Comparison of ENCODE assay signal across 9 cellular contexts in genomic region chr21:20971296-20971921, GRCh38. TPM values are rescaled to one million over a fixed set of nuclear protein-coding genes. Genes with fewer than 3 reads are reported as not detected.
A peak's percentile ranks its signal among the peaks of the same experiment; 100 is the strongest.
DNase-seq lines count a peak whose midpoint lies in the region; ATAC-seq and TF ChIP-seq lines count a peak whose summit lies in the region.
"Had no signal": no experiment of that assay in that cellular context is flagged by ENCODE, and none has a peak within 500 bp of the region (broad histone marks: within the 10 kb centered on the region; RNA-seq: fewer than 3 reads in every experiment).

No MANE protein-coding gene starts in this region.

- POLR2A ChIA-PET in OCI-LY7 (lab: Charles Lee): interaction anchor here (0.5 to 1.3 kb wide), 4 partner anchors 14 to 1975 kb away, joined by 3 read pairs; no protein-coding TSS in a partner anchor

- H3K27ac ChIP-seq in OCI-LY7 (ENCODE audit: low read depth, low read length, poor library complexity, severe bottlenecking): no peak overlapping the region
- peak overlapping the region; percentile 82 for H3K27ac ChIP-seq in cingulate gyrus (ENCODE audit: low read depth, low read length)
- H3K27ac ChIP-seq in mesenchymal stem cell (ENCODE audit: low read length, poor library complexity, severe bottlenecking): no peak overlapping the region

- H4K91ac ChIP-seq in mesenchymal stem cell (ENCODE audit: low read length): no peak overlapping the region

- no CpG with 5 or more reads among the region's 2 CpGs for WGBS in mesenchymal stem cell

- H3K4ac ChIP-seq in mesenchymal stem cell (ENCODE audit: low read depth in 1 of 2, low read length in 2 of 2): no peak overlapping the region

- H2AFZ ChIP-seq in OCI-LY7 (ENCODE audit: low read length) (no peak overlapping the region), mesenchymal stem cell (ENCODE audit: low read depth, low read length) (no peak overlapping the region)

- no peak overlapping the region for H2BK5ac ChIP-seq in mesenchymal stem cell (ENCODE audit: low read depth, low read length, poor library complexity, severe bottlenecking)

- H3K9me3 ChIP-seq in OCI-LY7 (ENCODE audit: low read length): peaks cover 35% of the 10 kb centered on the region; the same call in 1 of the 2 replicates
- no peaks in the 10 kb centered on the region for H3K9me3 ChIP-seq in mesenchymal stem cell (ENCODE audit: control insufficient read depth, low read length)

- no peak overlapping the region for H3K4me2 ChIP-seq in OCI-LY7 (ENCODE audit: low read length)
- H3K4me2 ChIP-seq in mesenchymal stem cell (ENCODE audit: low read length, poor library complexity, severe bottlenecking): no peak overlapping the region

- no peaks in the 10 kb centered on the region for H3K79me2 ChIP-seq in OCI-LY7 (ENCODE audit: insufficient read depth, low read depth, low read length)

- no peaks in the 10 kb centered on the region for H3K27me3 ChIP-seq in mesenchymal stem cell (ENCODE audit: control insufficient read depth in 1 of 2, insufficient read depth in 1 of 2, low read length in 2 of 2)

- no peaks in the 10 kb centered on the region for H3K79me1 ChIP-seq in mesenchymal stem cell (replicated peaks; ENCODE audit: low read length, poor library complexity, severe bottlenecking)

- H3K4me1 ChIP-seq in OCI-LY7 (ENCODE audit: insufficient read depth, low read length, poor library complexity, severe bottlenecking) (no peaks in the 10 kb centered on the region), mesenchymal stem cell (ENCODE audit: control insufficient read depth, insufficient read depth, low read depth, low read length) (no peaks in the 10 kb centered on the region)

- no peaks in the 10 kb centered on the region for H4K20me1 ChIP-seq in OCI-LY7 (ENCODE audit: insufficient read depth, low read length)

- H3K9ac ChIP-seq in mesenchymal stem cell (ENCODE audit: low read length): no peak overlapping the region

- H3K4me3 ChIP-seq in OCI-LY7 (ENCODE audit: low read depth, low read length, poor library complexity, severe bottlenecking) (no peak overlapping the region), mesenchymal stem cell (ENCODE audit: insufficient read depth in 1 of 2, low read depth in 1 of 2, low read length in 2 of 2) (no peak overlapping the region)

- H3K36me3 ChIP-seq in OCI-LY7 (ENCODE audit: insufficient read depth, low read length): no peaks in the 10 kb centered on the region
- no peaks in the 10 kb centered on the region for H3K36me3 ChIP-seq in mesenchymal stem cell (ENCODE audit: control insufficient read depth in 1 of 2, insufficient read depth in 2 of 2, low read depth in 1 of 2, low read length in 2 of 2)

- no peaks in the 10 kb centered on the region for H3K9me2 ChIP-seq in OCI-LY7 (ENCODE audit: insufficient read depth, low read length)

- no peak overlapping the region for H2BK12ac ChIP-seq in mesenchymal stem cell (ENCODE audit: low read length in 2 of 2)

- no peak overlapping the region for H3K18ac ChIP-seq in mesenchymal stem cell (ENCODE audit: low read depth in 1 of 2, low read length in 2 of 2)

- H2BK120ac ChIP-seq in mesenchymal stem cell (ENCODE audit: low read depth, low read length): no peak overlapping the region

- peak; percentile 81 for DNase-seq in ELR (ENCODE audit: low read depth)
- DNase-seq in HuH-7.5 (ENCODE audit: low spot score): peak; percentile 8
- DNase-seq in OCI-LY7 (ENCODE audit: low spot score): peak; percentile 2
- peak; percentile 46 for DNase-seq in mesenchymal stem cell
- DNase-seq in ureter (ENCODE audit: low spot score): no peak

- ATAC-seq in HG03196 (IDR thresholded peaks at IDR 0.05; ENCODE audit: unreplicated experiment): no peak
- ATAC-seq in GM18861 (IDR thresholded peaks at IDR 0.05; ENCODE audit: unreplicated experiment): no peak

- no peak overlapping the region for H3K23ac ChIP-seq in mesenchymal stem cell (ENCODE audit: low read length in 2 of 2)

- CTCF ChIA-PET in OCI-LY7 (lab: Charles Lee; ENCODE audit: unreplicated experiment): no interaction called here

- peak; percentile 53 for TF ChIP-seq CTCF in OCI-LY7 (conservative IDR thresholded peaks at IDR 0.05; ENCODE audit: low read length)

- BruUV-seq in OCI-LY7 (replicated peaks; lab: Mats Ljungman, UMichigan): no TSS peak

- no peak overlapping the region for H4K8ac ChIP-seq in mesenchymal stem cell (ENCODE audit: low read length)

- H3K14ac ChIP-seq in mesenchymal stem cell (ENCODE audit: low read length in 2 of 2): no peak overlapping the region

- intact Hi-C loops in OCI-LY7 (cut with micrococcal nuclease; ENCODE audit: unreplicated experiment): no loop called here

- no peak overlapping the region for H2BK15ac ChIP-seq in mesenchymal stem cell (ENCODE audit: low read depth, poor library complexity, severe bottlenecking)

- no peak overlapping the region for H2AK5ac ChIP-seq in mesenchymal stem cell (ENCODE audit: low read length, severe bottlenecking)

RNA-seq across cellular contexts. Expression of gene NCAM2, which starts 26.8 kb away (rescaled TPM):
- not detected in 2 replicates for total RNA-seq in OCI-LY7 (2014; rRNA removed; shearing (Covaris generic))
- total RNA-seq in OCI-LY7 (2022) (not detected in 2 replicates), ureter (3.7 TPM)
- polyA plus RNA-seq in mesenchymal stem cell (2013, experiment 1 of 2): 5.9 TPM
- 5.9 TPM for polyA plus RNA-seq in mesenchymal stem cell (2013, experiment 2 of 2)
- total RNA-seq: T-helper 1 cell treated with Interleukin-12 subunit alpha and Interleukin-12 subunit beta and Interleukin-4 antibody, amounts not matched to agents 30 ng/mL and 1 ng/mL, for 36 hours had no signal
